Comparison of ENCODE assay signal across 23 cellular contexts in the genomic region with DNA sequence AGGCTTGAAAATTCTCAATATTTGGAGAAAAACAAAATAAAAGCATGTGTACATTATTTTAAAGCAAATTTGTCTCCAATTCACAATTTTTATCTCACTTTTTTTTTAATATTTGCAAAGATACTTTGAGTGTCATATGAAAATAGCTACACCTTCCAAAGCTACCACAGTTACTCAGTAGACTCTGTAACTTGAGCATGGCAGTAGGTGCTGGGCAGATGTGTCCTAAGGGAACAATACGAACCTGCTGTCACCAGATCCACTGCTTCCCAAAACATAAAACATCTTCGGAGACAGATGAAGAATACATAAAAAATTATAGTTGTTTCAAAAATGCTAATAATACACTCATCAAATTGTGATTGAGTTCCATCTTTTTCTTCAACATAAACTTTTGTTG. TPM values are rescaled to one million over a fixed set of nuclear protein-coding genes. Genes with fewer than 3 reads are reported as not detected.
DNase-seq lines count a peak whose midpoint lies in the region; ATAC-seq and TF ChIP-seq lines count a peak whose summit lies in the region.
"Had no signal": no experiment of that assay in that cellular context is flagged by ENCODE, and none has a peak within 500 bp of the region (broad histone marks: within the 10 kb centered on the region; RNA-seq: fewer than 3 reads in every experiment).

No MANE protein-coding gene starts in this region.

- peaks cover 44% of the 10 kb centered on the region for H3K79me2 ChIP-seq in mammary epithelial cell (ENCODE audit: insufficient read depth, low read length)

- H3K27me3 Mint-ChIP-seq in MCF 10A (ENCODE audit: insufficient read depth, unreplicated experiment), result no peaks in the 10 kb centered on the region
- H3K27me3 Mint-ChIP-seq: CD4-positive, alpha-beta memory T cell; CD4-positive, CD25-positive, alpha-beta regulatory T cell; CD8-positive, alpha-beta memory T cell had no signal

- TF ChIP-seq CTCF in MCF 10A (IDR thresholded peaks at IDR 0.05; ENCODE audit: unreplicated experiment) (no peak), mammary epithelial cell (conservative IDR thresholded peaks at IDR 0.05 in 1 of 2, IDR thresholded peaks at IDR 0.05 in 1 of 2; ENCODE audit: extremely low read depth in 1 of 2, insufficient read depth in 1 of 2, low read depth in 1 of 2, low read length in 2 of 2) (no peak), RWPE2 (IDR thresholded peaks at IDR 0.05; ENCODE audit: poor library complexity, severe bottlenecking) (no peak), mucosa of descending colon (IDR thresholded peaks at IDR 0.05) (no peak)

- WGBS in mammary epithelial cell (ENCODE audit: low coverage, missing lambda C conversion rate), result 100% methylated on average over 2 of the region's 2 CpGs

- peaks cover 7% of the 10 kb centered on the region for H3K36me3 ChIP-seq in mammary epithelial cell (ENCODE audit: insufficient read depth, low read length)
- H3K36me3 ChIP-seq in RWPE2 (ENCODE audit: low read depth), result peaks cover 42% of the 10 kb centered on the region
- H3K36me3 ChIP-seq in mucosa of descending colon (ENCODE audit: low read depth), result no peaks in the 10 kb centered on the region

- no peaks in the 10 kb centered on the region for H3K9me3 ChIP-seq in mammary epithelial cell (replicated peaks; ENCODE audit: insufficient read depth, low read length)
- H3K9me3 ChIP-seq in RWPE2 (ENCODE audit: severe bottlenecking), result peaks cover 10% of the 10 kb centered on the region
- peaks cover 18% of the 10 kb centered on the region for H3K9me3 ChIP-seq in mucosa of descending colon
- H3K9me3 ChIP-seq: BE2C had no signal

- POLR2A ChIA-PET in MCF 10A (lab: Yijun Ruan, JAX), result interaction anchor here (2.2 to 6.4 kb wide), 2 partner anchors 10 to 32 kb away, joined by 8 to 145 read pairs; partner anchors contain the start of genes C6orf120 and WDR27

- no peak overlapping the region for H2AFZ ChIP-seq in mammary epithelial cell (ENCODE audit: low read depth, low read length)

- in situ Hi-C loops in mammary epithelial cell (cut with MboI; ENCODE audit: low sequenced_read_pairs in 2 of 2), result no loop called here

- H3K4me1 ChIP-seq in mammary epithelial cell (ENCODE audit: insufficient read depth, low read length) (peaks cover 31% of the 10 kb centered on the region), RWPE2 (ENCODE audit: insufficient read depth, poor library complexity, severe bottlenecking) (peaks cover 20% of the 10 kb centered on the region), mucosa of descending colon (ENCODE audit: low read depth) (no peaks in the 10 kb centered on the region)
- H3K4me1 ChIP-seq: BE2C, BLaER1 had no signal

- H3K9me3 Mint-ChIP-seq in MCF 10A (ENCODE audit: unreplicated experiment), result peaks cover 20% of the 10 kb centered on the region

- H3K36me3 Mint-ChIP-seq in MCF 10A (ENCODE audit: insufficient read depth, unreplicated experiment), result peaks cover 8% of the 10 kb centered on the region

- H3K4me2 ChIP-seq in mammary epithelial cell (ENCODE audit: insufficient read depth, low read depth, low read length), result no peak overlapping the region
- H3K4me2 ChIP-seq: BLaER1 had no signal

- H3K4me3 Mint-ChIP-seq in MCF 10A (ENCODE audit: unreplicated experiment), result no peak overlapping the region
- H3K4me3 Mint-ChIP-seq: CD14-positive monocyte; CD4-positive, alpha-beta memory T cell; CD4-positive, CD25-positive, alpha-beta regulatory T cell; CD8-positive, alpha-beta memory T cell had no signal

- H3K9ac ChIP-seq in mammary epithelial cell (ENCODE audit: insufficient read depth, low read length), result no peak overlapping the region
- H3K9ac ChIP-seq: BLaER1 had no signal

- CTCF ChIA-PET in MCF 10A (lab: Yijun Ruan, JAX) (interaction anchor here (1.1 kb wide), 1 partner anchor 20 kb away, joined by 5 read pairs; no protein-coding TSS in a partner anchor), mammary epithelial cell (lab: Charles Lee; ENCODE audit: low non-redundant PET) (no interaction called here)

- H3K4me3 ChIP-seq in mammary epithelial cell (replicated peaks in 1 of 3; ENCODE audit: insufficient read depth in 1 of 3, low read depth in 2 of 3, low read length in 3 of 3) (no peak overlapping the region), RWPE2 (ENCODE audit: severe bottlenecking) (no peak overlapping the region), mucosa of descending colon (no peak overlapping the region)
- H3K4me3 ChIP-seq: BLaER1, GM12878 had no signal

- intact Hi-C loops in MCF 10A (cut with micrococcal nuclease) (no loop called here), mammary epithelial cell (cut with micrococcal nuclease) (no loop called here), mucosa of descending colon (cut with DNase I, micrococcal nuclease) (no loop called here)

- peaks cover 51% of the 10 kb centered on the region for H3K4me1 Mint-ChIP-seq in MCF 10A (ENCODE audit: insufficient read depth, unreplicated experiment)

- no peak overlapping the region for H3K27ac ChIP-seq in mammary epithelial cell (ENCODE audit: insufficient read depth, low read depth, low read length)
- H3K27ac ChIP-seq in RWPE2 (ENCODE audit: poor library complexity, severe bottlenecking), result peak overlapping the region; percentile 65
- H3K27ac ChIP-seq: BLaER1 had no signal

- ATAC-seq in RWPE2 (ENCODE audit: low read depth) (no peak), mucosa of descending colon (no peak)
- ATAC-seq: GM12878 had no signal

- dilution Hi-C loops in mammary epithelial cell (cut with HindIII; ENCODE audit: low sequenced_read_pairs), result loop anchor here (5.0 kb wide), 1 partner anchor 74 kb away; no protein-coding TSS in a partner anchor

- BruUV-seq in MCF 10A (replicated peaks; lab: Mats Ljungman, UMichigan), result no TSS peak
- no TSS peak for BruUV-seq in mammary epithelial cell (replicated peaks; lab: Mats Ljungman, UMichigan)

- H4K20me1 ChIP-seq in mammary epithelial cell (ENCODE audit: insufficient read depth, low read length), result no peaks in the 10 kb centered on the region
- H4K20me1 ChIP-seq: BLaER1 had no signal

- no peaks in the 10 kb centered on the region for H3K27me3 ChIP-seq in mammary epithelial cell (ENCODE audit: insufficient read depth, low read length)
- no peaks in the 10 kb centered on the region for H3K27me3 ChIP-seq in RWPE2 (ENCODE audit: insufficient read depth, poor library complexity, severe bottlenecking)
- H3K27me3 ChIP-seq: BE2C, BLaER1 had no signal

- H3K27ac Mint-ChIP-seq in MCF 10A (ENCODE audit: low read depth, unreplicated experiment), result peak overlapping the region; percentile 91
- H3K27ac Mint-ChIP-seq: CD14-positive monocyte; CD4-positive, alpha-beta memory T cell; CD4-positive, CD25-positive, alpha-beta regulatory T cell; CD8-positive, alpha-beta memory T cell had no signal

- DNase-seq in MCF 10A (ENCODE audit: unreplicated experiment) (no peak), mammary epithelial cell (no peak), RWPE2 (ENCODE audit: low spot score) (no peak), mucosa of descending colon (no peak), activated gamma-delta T cell (lab: John Stamatoyannopoulos, UW) (no peak)
- DNase-seq: 8988T; ACHN; BE2C; C1 segment of cervical spinal cord; CD4-positive, alpha-beta memory T cell; CD4-positive, CD25-positive, alpha-beta regulatory T cell; CD8-positive, alpha-beta memory T cell; COR-L47; DMS 273 treated with DMSO at 0.1 percent for 48 hours; DMS153; DMS53; DMS79; DND-41; EL; GDM1 had no signal

RNA-seq across cellular contexts. Expression of gene WDR27, which starts 10.6 kb away (rescaled TPM):
- total RNA-seq in MCF 10A (2022) (65.4 and 80.6 TPM in 2 replicates), mammary epithelial cell (10 to 100 TPM; 21.7 to 50.2 TPM), mucosa of descending colon (10 to 100 TPM; 30.9 to 60.5 (median 49.1) TPM)
- 17.6 TPM for polyA plus RNA-seq in mammary epithelial cell
- 40.8 TPM for polyA minus RNA-seq in mammary epithelial cell

RNA-seq across cellular contexts. Expression of gene C6orf120, which starts 10.7 kb away (rescaled TPM):
- total RNA-seq in MCF 10A (2022) (25.3 and 26.3 TPM in 2 replicates), mammary epithelial cell (10 to 100 TPM; 22.0 to 26.0 TPM), mucosa of descending colon (10 to 100 TPM; 25.3 to 28.7 (median 27.5) TPM)
- polyA plus RNA-seq in mammary epithelial cell, result 8.4 TPM
- 2.6 TPM for polyA minus RNA-seq in mammary epithelial cell

RNA-seq across cellular contexts. Expression of gene PHF10, which starts 33.0 kb away (rescaled TPM):
- 27.2 and 34.9 TPM in 2 replicates for total RNA-seq in MCF 10A (2022)
- 10 to 100 TPM; 11.3 to 25.4 TPM for total RNA-seq in mammary epithelial cell
- polyA plus RNA-seq in mammary epithelial cell, result 13.5 TPM
- 6.7 TPM for polyA minus RNA-seq in mammary epithelial cell
- 10 to 100 TPM; 27.9 to 79.1 (median 29.8) TPM for total RNA-seq in mucosa of descending colon
